Comparison of ENCODE assay signal across 8 cellular contexts in genomic region chr3:186772886-186773417, GRCh38. TPM values are rescaled to one million over a fixed set of nuclear protein-coding genes. Genes with fewer than 3 reads are reported as not detected.
DNase-seq lines count a peak whose midpoint lies in the region; ATAC-seq and TF ChIP-seq lines count a peak whose summit lies in the region.

No MANE protein-coding gene starts in this region.

- TF ChIP-seq CTCF in GM20000 (IDR thresholded peaks at IDR 0.05; ENCODE audit: extremely low read depth, missing control alignments) (no peak), esophagus muscularis mucosa (IDR thresholded peaks at IDR 0.05) (no peak)

- intact Hi-C loops in esophagus muscularis mucosa (cut with DNase I) = no loop called here

- TF ChIP-seq EP300 in esophagus muscularis mucosa (IDR thresholded peaks at IDR 0.05) = no peak

- H3K36me3 ChIP-seq in esophagus muscularis mucosa = no peaks in the 10 kb centered on the region

- no peaks in the 10 kb centered on the region for H3K9me3 Mint-ChIP-seq in activated CD8-positive, alpha-beta memory T cell treated with anti-CD3 and anti-CD28 coated beads, Interleukin-2, amount 10 ng/mL, durations not matched to agents 7 days and 5 days (ENCODE audit: low read depth)
- H3K9me3 Mint-ChIP-seq in natural killer cell treated with Interleukin-12 subunit alpha and Interleukin-12 subunit beta and Interleukin-15 and Interleukin-18, amount 100 ng/mL, for 72 hours = no peaks in the 10 kb centered on the region
- H3K9me3 Mint-ChIP-seq in stimulated activated naive CD8-positive, alpha-beta T cell treated with anti-CD3 and anti-CD28 coated beads, Interleukin-15, amount 100 ng/mL, for 72 hours = no peaks in the 10 kb centered on the region

- H3K9me3 ChIP-seq in esophagus muscularis mucosa = no peaks in the 10 kb centered on the region

- H3K4me3 ChIP-seq in esophagus muscularis mucosa = peak overlapping the region; percentile 51 to 59 (median 54)

- DNase-seq in COLO829 (ENCODE audit: low spot score) = peak; percentile 83
- DNase-seq in GM20000 (ENCODE audit: low spot score) = peak; percentile 82
- peak; percentile 21 for DNase-seq in KG1 (lab: John Stamatoyannopoulos, UW)
- peak; percentile 88 for DNase-seq in activated CD8-positive, alpha-beta memory T cell treated with anti-CD3 and anti-CD28 coated beads, Interleukin-2, amount 10 ng/mL, durations not matched to agents 7 days and 5 days
- peak; percentile 94 for DNase-seq in esophagus muscularis mucosa (ENCODE audit: extremely low spot score)
- peak; percentile 76 for DNase-seq in natural killer cell treated with Interleukin-12 subunit alpha and Interleukin-12 subunit beta and Interleukin-15 and Interleukin-18, amount 100 ng/mL, for 72 hours (ENCODE audit: low spot score)
- DNase-seq in stimulated activated naive CD8-positive, alpha-beta T cell treated with anti-CD3 and anti-CD28 coated beads, Interleukin-15, amount 100 ng/mL, for 72 hours = peak; percentile 65 to 80
- no peak for DNase-seq in kidney glomerular epithelial cell (lab: John Stamatoyannopoulos, UW)

- H3K27me3 ChIP-seq in esophagus muscularis mucosa = peaks cover 0 to 10% (median 0%) of the 10 kb centered on the region in 4 donors

- no peaks in the 10 kb centered on the region for H3K36me3 Mint-ChIP-seq in activated CD8-positive, alpha-beta memory T cell treated with anti-CD3 and anti-CD28 coated beads, Interleukin-2, amount 10 ng/mL, durations not matched to agents 7 days and 5 days
- no peaks in the 10 kb centered on the region for H3K36me3 Mint-ChIP-seq in natural killer cell treated with Interleukin-12 subunit alpha and Interleukin-12 subunit beta and Interleukin-15 and Interleukin-18, amount 100 ng/mL, for 72 hours

- ATAC-seq in activated CD8-positive, alpha-beta memory T cell treated with anti-CD3 and anti-CD28 coated beads, Interleukin-2, amount 10 ng/mL, durations not matched to agents 7 days and 5 days = peak; percentile 95
- peak; percentile 95 to 96 for ATAC-seq in natural killer cell treated with Interleukin-12 subunit alpha and Interleukin-12 subunit beta and Interleukin-15 and Interleukin-18, amount 100 ng/mL, for 72 hours
- peak; percentile 95 for ATAC-seq in stimulated activated naive CD8-positive, alpha-beta T cell treated with anti-CD3 and anti-CD28 coated beads, Interleukin-15, amount 100 ng/mL, for 72 hours

- WGBS in esophagus muscularis mucosa = 93% methylated on average over 2 of the region's 19 CpGs

- H3K4me1 Mint-ChIP-seq in activated CD8-positive, alpha-beta memory T cell treated with anti-CD3 and anti-CD28 coated beads, Interleukin-2, amount 10 ng/mL, durations not matched to agents 7 days and 5 days = peaks cover 22% of the 10 kb centered on the region
- H3K4me1 Mint-ChIP-seq in natural killer cell treated with Interleukin-12 subunit alpha and Interleukin-12 subunit beta and Interleukin-15 and Interleukin-18, amount 100 ng/mL, for 72 hours (ENCODE audit: low read depth in 2 of 2) = peaks cover 12 to 17% of the 10 kb centered on the region in 2 donors
- peaks cover 18% of the 10 kb centered on the region for H3K4me1 Mint-ChIP-seq in stimulated activated naive CD8-positive, alpha-beta T cell treated with anti-CD3 and anti-CD28 coated beads, Interleukin-15, amount 100 ng/mL, for 72 hours

- CTCF ChIA-PET in activated CD8-positive, alpha-beta memory T cell treated with anti-CD3 and anti-CD28 coated beads, Interleukin-2, amount 10 ng/mL, durations not matched to agents 7 days and 5 days (lab: Charles Lee) = interaction anchor here (0.7 to 2.2 kb wide), 8 partner anchors 10 to 158 kb away, joined by 3 to 17 read pairs (median 6); partner anchors contain the start of gene EIF4A2

- no peak for TF ChIP-seq POLR2A in esophagus muscularis mucosa (IDR thresholded peaks at IDR 0.05; ENCODE audit: low read depth)

- H3K27ac Mint-ChIP-seq in activated CD8-positive, alpha-beta memory T cell treated with anti-CD3 and anti-CD28 coated beads, Interleukin-2, amount 10 ng/mL, durations not matched to agents 7 days and 5 days = peak overlapping the region; percentile 88
- peak overlapping the region; percentile 67 to 88 for H3K27ac Mint-ChIP-seq in natural killer cell treated with Interleukin-12 subunit alpha and Interleukin-12 subunit beta and Interleukin-15 and Interleukin-18, amount 100 ng/mL, for 72 hours
- peak overlapping the region; percentile 77 to 91 for H3K27ac Mint-ChIP-seq in stimulated activated naive CD8-positive, alpha-beta T cell treated with anti-CD3 and anti-CD28 coated beads, Interleukin-15, amount 100 ng/mL, for 72 hours

- H3K4me1 ChIP-seq in esophagus muscularis mucosa = peaks cover 3 to 12% (median 12%) of the 10 kb centered on the region in 4 donors

- peak overlapping the region in 2 of 4 donors; percentile 26 to 50 for H3K27ac ChIP-seq in esophagus muscularis mucosa (replicated peaks in 1 of 4)

- H3K27me3 Mint-ChIP-seq in activated CD8-positive, alpha-beta memory T cell treated with anti-CD3 and anti-CD28 coated beads, Interleukin-2, amount 10 ng/mL, durations not matched to agents 7 days and 5 days = no peaks in the 10 kb centered on the region
- no peaks in the 10 kb centered on the region for H3K27me3 Mint-ChIP-seq in natural killer cell treated with Interleukin-12 subunit alpha and Interleukin-12 subunit beta and Interleukin-15 and Interleukin-18, amount 100 ng/mL, for 72 hours
- no peaks in the 10 kb centered on the region for H3K27me3 Mint-ChIP-seq in stimulated activated naive CD8-positive, alpha-beta T cell treated with anti-CD3 and anti-CD28 coated beads, Interleukin-15, amount 100 ng/mL, for 72 hours

- H3K4me3 Mint-ChIP-seq in activated CD8-positive, alpha-beta memory T cell treated with anti-CD3 and anti-CD28 coated beads, Interleukin-2, amount 10 ng/mL, durations not matched to agents 7 days and 5 days = peak overlapping the region; percentile 78
- H3K4me3 Mint-ChIP-seq in natural killer cell treated with Interleukin-12 subunit alpha and Interleukin-12 subunit beta and Interleukin-15 and Interleukin-18, amount 100 ng/mL, for 72 hours = peak overlapping the region; percentile 80
- H3K4me3 Mint-ChIP-seq in stimulated activated naive CD8-positive, alpha-beta T cell treated with anti-CD3 and anti-CD28 coated beads, Interleukin-15, amount 100 ng/mL, for 72 hours = peak overlapping the region; percentile 78 to 89

RNA-seq across cellular contexts. Expression of gene EIF4A2, which starts 10.4 kb away (rescaled TPM):
- total RNA-seq in activated CD8-positive, alpha-beta memory T cell treated with anti-CD3 and anti-CD28 coated beads, Interleukin-2, amount 10 ng/mL, durations not matched to agents 7 days and 5 days = 100 to 1,000 TPM; 374 to 441 TPM
- total RNA-seq in esophagus muscularis mucosa = 100 to 1,000 TPM; 312 to 516 (median 413) TPM
- total RNA-seq in natural killer cell treated with Interleukin-12 subunit alpha and Interleukin-12 subunit beta and Interleukin-15 and Interleukin-18, amount 100 ng/mL, for 72 hours = 100 to 1,000 TPM; 399 to 539 TPM

RNA-seq across cellular contexts. Expression of gene RFC4, which starts 33.3 kb away (rescaled TPM):
- 100 to 1,000 TPM; 111 to 114 TPM for total RNA-seq in activated CD8-positive, alpha-beta memory T cell treated with anti-CD3 and anti-CD28 coated beads, Interleukin-2, amount 10 ng/mL, durations not matched to agents 7 days and 5 days
- total RNA-seq in esophagus muscularis mucosa = 10 to 100 TPM; 12.1 to 12.9 (median 12.5) TPM
- total RNA-seq in natural killer cell treated with Interleukin-12 subunit alpha and Interleukin-12 subunit beta and Interleukin-15 and Interleukin-18, amount 100 ng/mL, for 72 hours = 100 to 1,000 TPM in 1 of 2 donors, 10 to 100 TPM in 1; 63.1 to 114 TPM

RNA-seq across cellular contexts. Expression of gene KNG1, which starts 55.8 kb away (rescaled TPM):
- not detected for total RNA-seq in activated CD8-positive, alpha-beta memory T cell treated with anti-CD3 and anti-CD28 coated beads, Interleukin-2, amount 10 ng/mL, durations not matched to agents 7 days and 5 days
- total RNA-seq in esophagus muscularis mucosa = not detected
- total RNA-seq in natural killer cell treated with Interleukin-12 subunit alpha and Interleukin-12 subunit beta and Interleukin-15 and Interleukin-18, amount 100 ng/mL, for 72 hours = not detected

Comparison
In these comparisons a context has a peak if more than half of its experiments do, and no peak if none do; other contexts are left out.
1. RNA of gene RFC4, which starts 33.3 kb away (total RNA-seq): 63.1 to 114 TPM in natural killer cell treated with Interleukin-12 subunit alpha and Interleukin-12 subunit beta and Interleukin-15 and Interleukin-18, amount 100 ng/mL, for 72 hours and 111 to 114 TPM in activated CD8-positive, alpha-beta memory T cell treated with anti-CD3 and anti-CD28 coated beads, Interleukin-2, amount 10 ng/mL, durations not matched to agents 7 days and 5 days; 12.1 to 12.9 TPM in esophagus muscularis mucosa; every median in the first group is over 4 times any median in the second.
2. Peak in every context shown above with its lines, with median percentiles within 50 percentile points of each other: ATAC-seq, H3K27ac Mint-ChIP-seq and H3K4me3 Mint-ChIP-seq.